Comparison of ENCODE assay signal across 8 cellular contexts in the genomic region with DNA sequence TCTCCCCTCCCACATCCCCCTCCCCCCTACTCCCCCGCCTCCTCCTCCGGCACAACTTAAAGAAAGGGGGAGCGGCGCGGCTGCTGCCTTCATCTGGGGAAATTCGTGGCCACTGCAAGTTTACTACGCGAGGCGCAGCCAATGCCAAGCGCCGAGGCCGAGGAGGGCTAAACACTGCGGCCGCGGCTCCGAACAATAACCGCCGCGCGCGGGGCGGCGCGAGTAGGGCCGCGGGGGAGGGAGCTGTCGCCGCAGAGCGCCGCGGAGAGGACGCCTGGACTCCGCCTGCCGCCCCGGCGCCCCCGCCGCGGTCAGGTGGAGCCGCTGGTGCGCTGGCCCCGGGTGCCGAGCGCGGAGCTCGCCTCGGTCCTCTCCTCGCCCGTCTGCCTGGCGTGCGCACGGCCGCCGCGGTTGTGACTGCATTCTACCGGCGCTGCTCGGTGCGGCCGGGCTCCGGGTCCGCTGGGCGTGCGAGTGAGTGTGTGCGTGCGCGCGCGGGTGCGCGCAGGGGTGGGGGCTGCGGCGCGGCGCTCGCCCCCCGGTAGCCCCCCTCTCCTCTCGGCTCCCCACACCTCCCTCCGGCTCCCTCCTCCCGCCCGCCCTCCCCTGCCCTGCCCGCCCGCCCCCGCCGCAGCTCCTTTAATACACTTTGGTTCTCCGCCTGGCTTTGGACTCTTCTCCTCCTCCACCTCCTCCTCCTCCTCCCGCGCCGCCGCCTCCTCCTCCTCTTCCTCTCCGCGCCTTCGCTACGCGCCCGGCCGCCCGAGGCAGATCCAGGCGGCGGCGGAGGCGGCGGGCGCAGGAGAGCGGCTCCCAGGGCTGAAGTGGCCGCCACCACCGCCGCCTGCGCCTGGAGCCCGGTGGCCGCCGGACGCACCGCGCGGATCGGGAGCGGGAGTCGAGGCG. TPM values are rescaled to one million over a fixed set of nuclear protein-coding genes. Genes with fewer than 3 reads are reported as not detected.
DNase-seq lines count a peak whose midpoint lies in the region; ATAC-seq and TF ChIP-seq lines count a peak whose summit lies in the region.

A gene (plus strand): TSS at position 670 of the 906 bp plus-strand sequence. CDS start 281 bp downstream, outside the sequence.

- H3K9me3 Mint-ChIP-seq in T-helper 1 cell treated with Interleukin-12 subunit alpha and Interleukin-12 subunit beta and Interleukin-4 antibody, amounts not matched to agents 30 μg/mL and 1 μg/mL, for 36 hours: peaks cover 10% of the 10 kb centered on the region
- peaks cover 3% of the 10 kb centered on the region for H3K9me3 Mint-ChIP-seq in nephron progenitor cell

- H3K9me3 ChIP-seq in DND-41 (ENCODE audit: insufficient read depth, low read length, severe bottlenecking) (no peaks in the 10 kb centered on the region), esophagus (ENCODE audit: control insufficient read depth in 2 of 2, insufficient read depth in 1 of 2, low read depth in 1 of 2, low read length in 1 of 2) (peaks cover 3 to 16% of the 10 kb centered on the region in 2 donors)

- H3K27ac ChIP-seq in DND-41 (ENCODE audit: low read length) (peak within 1 kb of the TSS; percentile 86), KMS-11 (peak within 1 kb of the TSS; percentile 71), esophagus (ENCODE audit: low read depth in 2 of 2, low read length in 1 of 2) (no peak within 1 kb of the TSS)

- H3K9ac ChIP-seq in DND-41 (ENCODE audit: low read depth, low read length): peak within 1 kb of the TSS; percentile 97
- H3K9ac ChIP-seq in KMS-11: peak within 1 kb of the TSS; percentile 69

- H3K27me3 ChIP-seq in DND-41 (ENCODE audit: insufficient read depth, low read length, poor library complexity) (peaks cover 14% of the 10 kb centered on the region), KMS-11 (ENCODE audit: insufficient read depth, low read depth) (0 out of 2 replicates have a peak, but pooled peaks cover 4% of the 10 kb centered on the region), esophagus (ENCODE audit: control insufficient read depth in 1 of 2, insufficient read depth in 2 of 2, low read length in 2 of 2) (peaks cover 0 to 76% of the 10 kb centered on the region in 2 donors)

- TF ChIP-seq CTCF in DND-41 (IDR thresholded peaks at IDR 0.05; ENCODE audit: borderline replicate concordance, extremely low read depth, low read length, poor library complexity, severe bottlenecking) (no peak), KMS-11 (conservative IDR thresholded peaks at IDR 0.05; ENCODE audit: low read depth, low read length) (no peak), nephron progenitor cell (IDR thresholded peaks at IDR 0.05) (no peak)

- H3K79me2 ChIP-seq in DND-41 (ENCODE audit: insufficient read depth, low read length): peaks cover 25% of the 10 kb centered on the region
- H3K79me2 ChIP-seq in KMS-11 (ENCODE audit: insufficient read depth, low read depth): peaks cover 21% of the 10 kb centered on the region

- peaks cover 65% of the 10 kb centered on the region for H3K27me3 Mint-ChIP-seq in T-helper 1 cell treated with Interleukin-12 subunit alpha and Interleukin-12 subunit beta and Interleukin-4 antibody, amounts not matched to agents 30 μg/mL and 1 μg/mL, for 36 hours (ENCODE audit: low read depth)
- peaks cover 76% of the 10 kb centered on the region for H3K27me3 Mint-ChIP-seq in nephron progenitor cell (ENCODE audit: low read depth, poor library complexity)

- peak within 1 kb of the TSS; percentile 49 for H3K27ac Mint-ChIP-seq in T-helper 1 cell treated with Interleukin-12 subunit alpha and Interleukin-12 subunit beta and Interleukin-4 antibody, amounts not matched to agents 30 μg/mL and 1 μg/mL, for 36 hours
- H3K27ac Mint-ChIP-seq in nephron progenitor cell: no peak within 1 kb of the TSS

- no peaks in the 10 kb centered on the region; the same call in 1 of the 2 replicates for H4K20me1 ChIP-seq in DND-41 (ENCODE audit: insufficient read depth, low read length)
- no peaks in the 10 kb centered on the region for H4K20me1 ChIP-seq in KMS-11 (ENCODE audit: insufficient read depth)

- peak within 1 kb of the TSS; percentile 22 to 63; a peak in 3 of 4 replicates for H3K4me3 ChIP-seq in DND-41 (ENCODE audit: low read depth in 1 of 2, low read length in 2 of 2)
- H3K4me3 ChIP-seq in KMS-11 (IDR thresholded peaks at IDR 0.05; ENCODE audit: insufficient read depth, low read depth, low read length): no peak within 1 kb of the TSS
- H3K4me3 ChIP-seq in esophagus (ENCODE audit: low read depth in 1 of 2, low read length in 2 of 2): peak within 1 kb of the TSS; percentile 51 to 66

- ATAC-seq in DND-41 (ENCODE audit: insufficient read depth, low read depth) (peak; percentile 56), GM19452 (IDR thresholded peaks at IDR 0.05; ENCODE audit: unreplicated experiment) (no peak), GM21423 (IDR thresholded peaks at IDR 0.05; ENCODE audit: unreplicated experiment) (no peak), GM18867 (IDR thresholded peaks at IDR 0.05; ENCODE audit: unreplicated experiment) (no peak)

- 1% methylated on average over 60 to 119 of the region's 120 CpGs for WGBS in esophagus, 2 donors

- peak within 1 kb of the TSS; percentile 48 for H3K4me3 Mint-ChIP-seq in T-helper 1 cell treated with Interleukin-12 subunit alpha and Interleukin-12 subunit beta and Interleukin-4 antibody, amounts not matched to agents 30 μg/mL and 1 μg/mL, for 36 hours
- peak within 1 kb of the TSS; percentile 82 for H3K4me3 Mint-ChIP-seq in nephron progenitor cell

- DNase-seq in DND-41 (peak; percentile 73), nephron progenitor cell (peak; percentile 73)

- H3K36me3 ChIP-seq in DND-41 (ENCODE audit: insufficient read depth, low read length) (peaks cover 3% of the 10 kb centered on the region; the same call in 1 of the 2 replicates), KMS-11 (ENCODE audit: insufficient read depth) (no peaks in the 10 kb centered on the region), esophagus (ENCODE audit: control insufficient read depth in 2 of 2, insufficient read depth in 2 of 2, low read length in 1 of 2) (no peaks in the 10 kb centered on the region)

- peaks cover 19% of the 10 kb centered on the region for H3K4me1 Mint-ChIP-seq in T-helper 1 cell treated with Interleukin-12 subunit alpha and Interleukin-12 subunit beta and Interleukin-4 antibody, amounts not matched to agents 30 μg/mL and 1 μg/mL, for 36 hours (ENCODE audit: low read depth)
- peaks cover 57% of the 10 kb centered on the region for H3K4me1 Mint-ChIP-seq in nephron progenitor cell

- H2AFZ ChIP-seq in DND-41 (ENCODE audit: low read depth, low read length): peak within 1 kb of the TSS; percentile 76
- H2AFZ ChIP-seq in KMS-11 (ENCODE audit: low read depth): peak within 1 kb of the TSS; percentile 34

- H3K4me2 ChIP-seq in DND-41 (ENCODE audit: insufficient read depth, low read length) (peak within 1 kb of the TSS; percentile 75), KMS-11 (peak within 1 kb of the TSS; percentile 6; the same call in 1 of the 2 replicates)

- H3K36me3 Mint-ChIP-seq in T-helper 1 cell treated with Interleukin-12 subunit alpha and Interleukin-12 subunit beta and Interleukin-4 antibody, amounts not matched to agents 30 μg/mL and 1 μg/mL, for 36 hours (ENCODE audit: low read depth): peaks cover 12% of the 10 kb centered on the region
- H3K36me3 Mint-ChIP-seq in nephron progenitor cell (ENCODE audit: low read depth): peaks cover 6% of the 10 kb centered on the region

- H3K4me1 ChIP-seq in DND-41 (ENCODE audit: insufficient read depth, low read length) (peaks cover 54% of the 10 kb centered on the region), KMS-11 (ENCODE audit: low read depth, poor library complexity, severe bottlenecking) (no peaks in the 10 kb centered on the region), esophagus (ENCODE audit: control insufficient read depth in 2 of 2, insufficient read depth in 2 of 2, low read length in 1 of 2) (peaks cover 2 to 18% of the 10 kb centered on the region in 2 donors)

RNA-seq across cellular contexts. Expression of the gene that starts here (rescaled TPM):
- polyA plus RNA-seq in esophagus: under 1 TPM; 0.04 to 0.11 TPM

Comparison
In these comparisons a context has a peak if more than half of its experiments do, and no peak if none do; other contexts are left out.
1. H3K27ac ChIP-seq: peak in DND-41 (single experiment) and KMS-11 (single experiment); none in esophagus (0 of 2).